In genomic region chr9:22045423-22045822, GRCh38 we compare ENCODE assay signal across 18 cellular contexts. TPM values are rescaled to one million over a fixed set of nuclear protein-coding genes. Genes with fewer than 3 reads are reported as not detected.
"Had no signal": no experiment of that assay in that cellular context is flagged by ENCODE, and none has a peak within 500 bp of the region (broad histone marks: within the 10 kb centered on the region; RNA-seq: fewer than 3 reads in every experiment).

No MANE protein-coding gene starts in this region.

- H3K27ac ChIP-seq: ascending aorta, left lung, right atrium auricular region, tibial nerve had no signal

- H3K27ac Mint-ChIP-seq: activated B cell treated with CpG ODN at 0.5 μM for 24 hours; activated naive CD8-positive, alpha-beta T cell; activated T-helper 2 cell treated with anti-CD3 and anti-CD28 coated beads, Interferon-gamma antibody, Interleukin-2, Interleukin-4, amounts not matched to agents 10 μg/mL and 5 μg/mL and 100 μg/mL, durations not matched to agents 14 hours and 24 hours and 36 hours; natural killer cell treated with Interleukin-12 subunit alpha and Interleukin-12 subunit beta and Interleukin-15 and Interleukin-18, amount 100 ng/mL, for 72 hours had no signal

- H3K36me3 ChIP-seq: ascending aorta, left lung, right atrium auricular region, tibial nerve had no signal

- H3K4me3 ChIP-seq: ascending aorta, left lung, lung, mucosa of descending colon, right atrium auricular region, tibial nerve had no signal

- H3K4me1 ChIP-seq: ascending aorta, left lung, right atrium auricular region, tibial nerve had no signal

- H3K27me3 Mint-ChIP-seq: activated B cell treated with CpG ODN at 0.5 μM for 24 hours; activated naive CD8-positive, alpha-beta T cell had no signal

- H3K9me3 ChIP-seq: ascending aorta, left lung, mucosa of descending colon, right atrium auricular region, tibial nerve had no signal

- ATAC-seq: activated T-cell treated with anti-CD3 and anti-CD28 coated beads, Interleukin-2, amount 50 U/mL, for 4 hours; left lung; mucosa of descending colon; natural killer cell treated with Interleukin-12 subunit alpha and Interleukin-12 subunit beta and Interleukin-15 and Interleukin-18, amount 100 ng/mL, for 72 hours had no signal

- H3K36me3 Mint-ChIP-seq: activated naive CD8-positive, alpha-beta T cell had no signal

- DNase-seq: activated B cell treated with CpG ODN at 0.5 μM for 24 hours; activated CD4-positive, alpha-beta T cell treated with anti-CD3 and anti-CD28 coated beads, Interleukin-2, amount 50 U/mL, for 1 hour; activated T-cell treated with anti-CD3 and anti-CD28 coated beads, Interleukin-2, amount 50 U/mL, for 4 hours; caudate nucleus; effector CD4-positive, alpha-beta T cell; left lung; mucosa of descending colon; stimulated activated CD4-positive, alpha-beta T cell treated with anti-CD3 and anti-CD28 coated beads, Interleukin-15, amount 100 ng/mL, for 24 hours; stimulated activated CD4-positive, alpha-beta T cell treated with anti-CD3 and anti-CD28 coated beads, Interleukin-2, amount 100 ng/mL, for 24 hours; stimulated activated naive CD4-positive, alpha-beta T cell had no signal

- H3K4me3 Mint-ChIP-seq: activated B cell treated with CpG ODN at 0.5 μM for 24 hours; activated naive CD8-positive, alpha-beta T cell; activated T-cell treated with anti-CD3 and anti-CD28 coated beads, Interleukin-2, amount 50 U/mL, for 4 hours; natural killer cell treated with Interleukin-12 subunit alpha and Interleukin-12 subunit beta and Interleukin-15 and Interleukin-18, amount 100 ng/mL, for 72 hours had no signal

- H3K9me3 Mint-ChIP-seq: activated B cell treated with CpG ODN at 0.5 μM for 24 hours; activated T-cell treated with anti-CD3 and anti-CD28 coated beads, Interleukin-2, amount 50 U/mL, for 4 hours; activated T-helper 2 cell treated with anti-CD3 and anti-CD28 coated beads, Interferon-gamma antibody, Interleukin-2, Interleukin-4, amounts not matched to agents 10 μg/mL and 5 μg/mL and 100 μg/mL, durations not matched to agents 14 hours and 24 hours and 36 hours; natural killer cell treated with Interleukin-12 subunit alpha and Interleukin-12 subunit beta and Interleukin-15 and Interleukin-18, amount 100 ng/mL, for 72 hours had no signal

- H3K27me3 ChIP-seq: ascending aorta, left lung, right atrium auricular region, tibial nerve had no signal

RNA-seq across cellular contexts. Expression of gene CDKN2B-AS1, which starts 50.8 kb away (rescaled TPM):
- total RNA-seq: ascending aorta, epithelial cell of proximal tubule, right atrium auricular region had no signal
